16 cellular contexts compared by ENCODE assay signal in genomic region chr6:5315883-5316282, GRCh38. TPM values are rescaled to one million over a fixed set of nuclear protein-coding genes. Genes with fewer than 3 reads are reported as not detected.
DNase-seq lines count a peak whose midpoint lies in the region; TF ChIP-seq lines count a peak whose summit lies in the region.
"Had no signal": no experiment of that assay in that cellular context is flagged by ENCODE, and none has a peak within 500 bp of the region (broad histone marks: within the 10 kb centered on the region; RNA-seq: fewer than 3 reads in every experiment).

No MANE protein-coding gene starts in this region.

- 69% methylated on average over 5 of the region's 5 CpGs for WGBS in hepatocyte (ENCODE audit: low lambda C conversion rate, missing lambda C conversion rate)

- no peaks in the 10 kb centered on the region for H4K20me1 ChIP-seq in hepatocyte (ENCODE audit: insufficient read depth, poor library complexity, severe bottlenecking)

- CTCF ChIA-PET in AG04449 (lab: Yijun Ruan, JAX) (interaction anchor here (1.0 kb wide), 1 partner anchor 172 kb away, joined by 3 read pairs; no protein-coding TSS in a partner anchor), HEK293T (lab: Yijun Ruan, JAX) (interaction anchor here (0.5 kb wide), 1 partner anchor 71 kb away, joined by 3 read pairs; no protein-coding TSS in a partner anchor)

- no peaks in the 10 kb centered on the region for H3K9me2 ChIP-seq in hepatocyte (replicated peaks; ENCODE audit: insufficient read depth)

- no peaks in the 10 kb centered on the region for H3K27me3 ChIP-seq in hepatocyte

- H3K4me1 ChIP-seq in hepatocyte (ENCODE audit: insufficient read depth): peaks cover 5% of the 10 kb centered on the region
- H3K4me1 ChIP-seq: Caco-2 had no signal

- no peak overlapping the region for H3K4me3 ChIP-seq in AG04449 (ENCODE audit: low read depth, low read length)
- H3K4me3 ChIP-seq in hepatocyte: no peak overlapping the region

- no peaks in the 10 kb centered on the region for H3K36me3 ChIP-seq in hepatocyte (replicated peaks; ENCODE audit: insufficient read depth, low read depth)

- H3K9me3 ChIP-seq in hepatocyte (ENCODE audit: low read depth): no peaks in the 10 kb centered on the region
- H3K9me3 ChIP-seq: Caco-2 had no signal

- TF ChIP-seq CTCF in AG04449 (IDR thresholded peaks at IDR 0.05; ENCODE audit: insufficient read depth, low read length, missing control alignments) (no peak), hepatocyte (IDR thresholded peaks at IDR 0.05; ENCODE audit: poor library complexity) (no peak)

- H3K4me2 ChIP-seq in hepatocyte: peak overlapping the region; percentile 8

- no peak overlapping the region for H2AFZ ChIP-seq in hepatocyte

- DNase-seq in AG04449 (ENCODE audit: low read depth, low spot score): peak; percentile 36
- DNase-seq in HEK293T (ENCODE audit: extremely low spot score): no peak
- peak; percentile 24 for DNase-seq in astrocyte of the hippocampus (ENCODE audit: low read depth, low spot score)
- peak; percentile 15 for DNase-seq in hepatocyte (ENCODE audit: low spot score)
- no peak for DNase-seq in hippocampal formation (lab: John Stamatoyannopoulos, UW)
- DNase-seq in effector CD8-positive, alpha-beta T cell (lab: John Stamatoyannopoulos, UW): no peak
- DNase-seq in RKO (ENCODE audit: low spot score): no peak
- no peak for DNase-seq in SIG-M5 (lab: John Stamatoyannopoulos, UW)
- DNase-seq: activated CD4-positive, alpha-beta T cell treated with anti-CD3 and anti-CD28 coated beads, Interleukin-2, amount 10 ng/mL, durations not matched to agents 7 days and 5 days; activated T-cell treated with anti-CD3 and anti-CD28 coated beads, Interleukin-2, amount 50 U/mL, for 24 hours; Caco-2; Kasumi-1; naive thymus-derived CD8-positive, alpha-beta T cell; NCI-H146; stimulated activated CD4-positive, alpha-beta T cell treated with anti-CD3 and anti-CD28 coated beads, Interleukin-1b, Interleukin-23, amount 100 ng/mL, for 48 hours had no signal

- POLR2A ChIA-PET in AG04449 (lab: Yijun Ruan, JAX): no interaction called here
- POLR2A ChIA-PET in HEK293T (lab: Yijun Ruan, JAX): interaction anchor here (1.5 kb wide), 1 partner anchor 10 kb away, joined by 3 read pairs; no protein-coding TSS in a partner anchor

- H3K27ac ChIP-seq in hepatocyte: peak overlapping the region; percentile 24
- H3K27ac ChIP-seq: HL-60 had no signal

- H3K79me2 ChIP-seq in hepatocyte: peaks cover 2% of the 10 kb centered on the region

TF ChIP-seq in HEK293T, 16 proteins besides CTCF, POLR2A, EP300 and RAD21:
- no peak for TF ChIP-seq CTBP1 (IDR thresholded peaks at IDR 0.05; ENCODE audit: borderline replicate concordance)
- no peak for TF ChIP-seq LEF1 (IDR thresholded peaks at IDR 0.05; ENCODE audit: borderline replicate concordance)
- no peak for TF ChIP-seq TARDBP (IDR thresholded peaks at IDR 0.05)
- no peak for TF ChIP-seq SUZ12 (IDR thresholded peaks at IDR 0.05)
- TF ChIP-seq PKNOX1 (IDR thresholded peaks at IDR 0.05): peak; percentile 50

RNA-seq across cellular contexts. Expression of gene FARS2, which starts 54.6 kb away (rescaled TPM):
- total RNA-seq in hepatocyte: 9.9 and 12.4 TPM in 2 replicates
- 11.6 and 15.4 TPM in 2 replicates for polyA plus RNA-seq in hepatocyte

RNA-seq across cellular contexts. Expression of gene LYRM4, which starts 55.1 kb away (rescaled TPM):
- 19.0 and 22.9 TPM in 2 replicates for total RNA-seq in hepatocyte
- polyA plus RNA-seq in hepatocyte: 20.5 and 23.8 TPM in 2 replicates

Comparison
In these comparisons a context has a peak if more than half of its experiments do, and no peak if none do; other contexts are left out.
1. DNase-seq: peak in AG04449 (single experiment), astrocyte of the hippocampus (single experiment) and hepatocyte (single experiment); none in HEK293T (single experiment), hippocampal formation (0 of 2), effector CD8-positive, alpha-beta T cell (single experiment), RKO (single experiment) and SIG-M5 (single experiment).